ENCODE assay signal across 24 cellular contexts in genomic region chr12:78683031-78683430, GRCh38.
"Had no signal": no experiment of that assay in that cellular context is flagged by ENCODE, and none has a peak within 500 bp of the region (broad histone marks: within the 10 kb centered on the region; RNA-seq: fewer than 3 reads in every experiment).

No MANE protein-coding gene starts in this region.

- H3K4me1 Mint-ChIP-seq: activated CD4-positive, alpha-beta T cell treated with anti-CD3 and anti-CD28 coated beads, Interleukin-2, amount 10 ng/mL, durations not matched to agents 7 days and 5 days; activated naive CD4-positive, alpha-beta T cell treated with anti-CD3 and anti-CD28 coated beads, Interleukin-2, amount 10 ng/mL, durations not matched to agents 7 days and 5 days; activated naive CD8-positive, alpha-beta T cell treated with anti-CD3 and anti-CD28 coated beads, Interleukin-2, amount 50 U/mL, for 24 hours; naive B cell; neural crest cell had no signal

- H3K36me3 ChIP-seq: heart right ventricle, prostate gland, right atrium auricular region, tibial nerve had no signal

- H3K27me3 ChIP-seq: heart right ventricle, right atrium auricular region, tibial nerve had no signal

- H3K27ac ChIP-seq: heart right ventricle, prostate gland, right atrium auricular region, tibial nerve had no signal

- H3K36me3 Mint-ChIP-seq: activated naive CD4-positive, alpha-beta T cell treated with anti-CD3 and anti-CD28 coated beads, Interleukin-2, amount 10 ng/mL, durations not matched to agents 7 days and 5 days; naive B cell had no signal

- H3K27me3 Mint-ChIP-seq: activated CD4-positive, alpha-beta T cell treated with anti-CD3 and anti-CD28 coated beads, Interleukin-2, amount 10 ng/mL, durations not matched to agents 7 days and 5 days; activated naive CD4-positive, alpha-beta T cell treated with anti-CD3 and anti-CD28 coated beads, Interleukin-2, amount 10 ng/mL, durations not matched to agents 7 days and 5 days; activated naive CD8-positive, alpha-beta T cell treated with anti-CD3 and anti-CD28 coated beads, Interleukin-2, amount 50 U/mL, for 24 hours; dendritic cell treated with granulocyte-macrophage colony-stimulating factor and Interleukin-4, amounts not matched to agents 40 ng/mL and 50 ng/mL, for 4 days; naive B cell; stimulated activated naive CD8-positive, alpha-beta T cell treated with anti-CD3 and anti-CD28 coated beads, Interleukin-15, Interleukin-2, amounts not matched to agents 100 ng/mL and 50 ng/mL, for 24 hours had no signal

- ATAC-seq: activated CD4-positive, CD25-positive, alpha-beta regulatory T cell treated with anti-CD3 and anti-CD28 coated beads, Interleukin-2, amount 50 U/mL, for 24 hours; activated naive CD8-positive, alpha-beta T cell treated with anti-CD3 and anti-CD28 coated beads, Interleukin-2, amount 50 U/mL, for 24 hours; heart right ventricle; mucosa of descending colon had no signal

- H3K4me1 ChIP-seq: heart right ventricle, prostate gland, right atrium auricular region, tibial nerve had no signal

- H3K4me3 ChIP-seq: heart right ventricle, mucosa of descending colon, prostate gland, right atrium auricular region, tibial nerve had no signal

- H3K4me3 Mint-ChIP-seq: activated CD4-positive, alpha-beta T cell treated with anti-CD3 and anti-CD28 coated beads, Interleukin-2, amount 10 ng/mL, durations not matched to agents 7 days and 5 days; activated naive CD4-positive, alpha-beta T cell treated with anti-CD3 and anti-CD28 coated beads, Interleukin-2, amount 10 ng/mL, durations not matched to agents 7 days and 5 days; activated naive CD8-positive, alpha-beta T cell treated with anti-CD3 and anti-CD28 coated beads, Interleukin-2, amount 50 U/mL, for 24 hours; dendritic cell treated with granulocyte-macrophage colony-stimulating factor and Interleukin-4, amounts not matched to agents 40 ng/mL and 50 ng/mL, for 4 days; naive B cell; neural crest cell; stimulated activated naive CD8-positive, alpha-beta T cell treated with anti-CD3 and anti-CD28 coated beads, Interleukin-15, Interleukin-2, amounts not matched to agents 100 ng/mL and 50 ng/mL, for 24 hours; T-helper 1 cell treated with Interleukin-12 subunit alpha and Interleukin-12 subunit beta and Interleukin-4 antibody, amounts not matched to agents 30 μg/mL and 1 μg/mL, for 36 hours had no signal

- DNase-seq: activated CD4-positive, alpha-beta T cell treated with anti-CD3 and anti-CD28 coated beads, Interleukin-2, amount 10 ng/mL, durations not matched to agents 7 days and 5 days; activated CD8-positive, alpha-beta memory T cell treated with anti-CD3 and anti-CD28 coated beads for 24 hours; activated CD8-positive, alpha-beta memory T cell treated with anti-CD3 and anti-CD28 coated beads, Interleukin-2, amount 50 U/mL, for 48 hours; activated effector memory CD4-positive, alpha-beta T cell treated with Interleukin-2 at 50 U/mL for 16 hours; activated naive CD4-positive, alpha-beta T cell treated with anti-CD3 and anti-CD28 coated beads, Interleukin-2, amount 10 ng/mL, durations not matched to agents 7 days and 5 days; activated naive CD8-positive, alpha-beta T cell treated with anti-CD3 and anti-CD28 coated beads, Interleukin-2, amount 50 U/mL, for 24 hours; activated T-cell treated with anti-CD3 and anti-CD28 coated beads, Interleukin-2, amount 50 U/mL, for 48 hours; aorta; effector memory CD4-positive, alpha-beta T cell; heart right ventricle; mesenchymal stem cell; mucosa of descending colon; naive B cell; stimulated activated CD4-positive, alpha-beta T cell treated with anti-CD3 and anti-CD28 coated beads, Interleukin-2, amount 100 ng/mL, for 48 hours had no signal

- H3K9me3 ChIP-seq: heart right ventricle, mucosa of descending colon, prostate gland, right atrium auricular region, tibial nerve had no signal

- FAIRE-seq: frontal cortex, urothelium cell line had no signal

- H3K9me3 Mint-ChIP-seq: activated CD4-positive, alpha-beta T cell treated with anti-CD3 and anti-CD28 coated beads, Interleukin-2, amount 10 ng/mL, durations not matched to agents 7 days and 5 days; activated naive CD8-positive, alpha-beta T cell treated with anti-CD3 and anti-CD28 coated beads, Interleukin-2, amount 50 U/mL, for 24 hours; dendritic cell treated with granulocyte-macrophage colony-stimulating factor and Interleukin-4, amounts not matched to agents 40 ng/mL and 50 ng/mL, for 4 days; neural crest cell; T-helper 1 cell treated with Interleukin-12 subunit alpha and Interleukin-12 subunit beta and Interleukin-4 antibody, amounts not matched to agents 30 μg/mL and 1 μg/mL, for 36 hours had no signal

- H3K27ac Mint-ChIP-seq: activated CD4-positive, alpha-beta T cell treated with anti-CD3 and anti-CD28 coated beads, Interleukin-2, amount 10 ng/mL, durations not matched to agents 7 days and 5 days; activated naive CD4-positive, alpha-beta T cell treated with anti-CD3 and anti-CD28 coated beads, Interleukin-2, amount 10 ng/mL, durations not matched to agents 7 days and 5 days; activated naive CD8-positive, alpha-beta T cell treated with anti-CD3 and anti-CD28 coated beads, Interleukin-2, amount 50 U/mL, for 24 hours; dendritic cell treated with granulocyte-macrophage colony-stimulating factor and Interleukin-4, amounts not matched to agents 40 ng/mL and 50 ng/mL, for 4 days; naive B cell; stimulated activated naive CD8-positive, alpha-beta T cell treated with anti-CD3 and anti-CD28 coated beads, Interleukin-15, Interleukin-2, amounts not matched to agents 100 ng/mL and 50 ng/mL, for 24 hours; T-helper 1 cell treated with Interleukin-12 subunit alpha and Interleukin-12 subunit beta and Interleukin-4 antibody, amounts not matched to agents 30 μg/mL and 1 μg/mL, for 36 hours had no signal
